In genomic region chr17:17347956-17348871, GRCh38 we compare ENCODE assay signal across 26 cellular contexts. TPM values are rescaled to one million over a fixed set of nuclear protein-coding genes. Genes with fewer than 3 reads are reported as not detected.
DNase-seq lines count a peak whose midpoint lies in the region; ATAC-seq and TF ChIP-seq lines count a peak whose summit lies in the region.
"Had no signal": no experiment of that assay in that cellular context is flagged by ENCODE, and none has a peak within 500 bp of the region (broad histone marks: within the 10 kb centered on the region; RNA-seq: fewer than 3 reads in every experiment).

No MANE protein-coding gene starts in this region.

- no peak overlapping the region for H2AFZ ChIP-seq in SK-N-SH (ENCODE audit: low read depth)
- H2AFZ ChIP-seq: PC-9 had no signal

- CTCF ChIA-PET in SK-N-SH (lab: Yijun Ruan, JAX), result interaction anchor here (1.2 to 2.7 kb wide), 3 partner anchors 8 to 293 kb away, joined by 3 to 11 read pairs (median 5); no protein-coding TSS in a partner anchor

- H3K27ac ChIP-seq in SK-N-SH (ENCODE audit: low read depth in 2 of 2, low read length in 1 of 2), result no peak overlapping the region
- H3K27ac ChIP-seq: 22Rv1; BLaER1 treated with 17β-estradiol and CSF1 and Interleukin-3, amounts not matched to agents 10 nM and 100 nM; KMS-11; PC-9 had no signal

- DNase-seq in SK-N-SH (peak; percentile 14), natural killer cell (no peak), posterior vena cava (ENCODE audit: low spot score) (peak; percentile 76)
- peak; percentile 44 for DNase-seq in natural killer cell treated with Interleukin-12 subunit alpha and Interleukin-12 subunit beta and Interleukin-15 and Interleukin-18, amount 100 ng/mL, for 72 hours (ENCODE audit: low spot score)
- DNase-seq: ACHN, Caco-2, DMS 273 treated with DMSO at 0.1 percent for 48 hours, DMS79 treated with DMSO at 0.1 percent for 48 hours, IMR-90, NCI-H1105, NCI-H146, NCI-H2029, NCI-H226, NCI-H510A treated with DMSO at 0.1 percent for 48 hours, NCI-H748 treated with DMSO at 0.1 percent for 48 hours, PC-9 had no signal

- TF ChIP-seq CTCF in SK-N-SH (IDR thresholded peaks at IDR 0.05) (no peak), natural killer cell (IDR thresholded peaks at IDR 0.05) (no peak)

- H3K4me3 Mint-ChIP-seq in natural killer cell treated with Interleukin-12 subunit alpha and Interleukin-12 subunit beta and Interleukin-15 and Interleukin-18, amount 100 ng/mL, for 72 hours, result no peak overlapping the region
- H3K4me3 Mint-ChIP-seq in natural killer cell, result no peak overlapping the region
- H3K4me3 Mint-ChIP-seq: CD4-positive, alpha-beta memory T cell; H9 had no signal

- H3K4me1 Mint-ChIP-seq in natural killer cell treated with Interleukin-12 subunit alpha and Interleukin-12 subunit beta and Interleukin-15 and Interleukin-18, amount 100 ng/mL, for 72 hours (ENCODE audit: low read depth in 2 of 2), result no peaks in the 10 kb centered on the region
- no peaks in the 10 kb centered on the region for H3K4me1 Mint-ChIP-seq in natural killer cell
- H3K4me1 Mint-ChIP-seq: CD4-positive, alpha-beta memory T cell had no signal

- no peaks in the 10 kb centered on the region for H3K9me3 ChIP-seq in SK-N-SH
- H3K9me3 ChIP-seq: BLaER1 treated with 17β-estradiol and CSF1 and Interleukin-3, amounts not matched to agents 10 nM and 100 nM; Caco-2; SJCRH30 had no signal

- H3K27me3 ChIP-seq in SK-N-SH (ENCODE audit: insufficient read depth), result no peaks in the 10 kb centered on the region
- H3K27me3 ChIP-seq: BLaER1 treated with 17β-estradiol and CSF1 and Interleukin-3, amounts not matched to agents 10 nM and 100 nM; SJCRH30 had no signal

- peaks cover 0 to 21% of the 10 kb centered on the region in 2 experiments; a peak in 1 of 4 replicates for H3K4me1 ChIP-seq in SK-N-SH (ENCODE audit: control insufficient read depth in 1 of 2, insufficient read depth in 2 of 2, low read depth in 1 of 2, low read length in 1 of 2)

- POLR2A ChIA-PET in SK-N-SH (lab: Yijun Ruan, JAX), result no interaction called here

- H3K36me3 Mint-ChIP-seq in natural killer cell treated with Interleukin-12 subunit alpha and Interleukin-12 subunit beta and Interleukin-15 and Interleukin-18, amount 100 ng/mL, for 72 hours, result no peaks in the 10 kb centered on the region
- no peaks in the 10 kb centered on the region for H3K36me3 Mint-ChIP-seq in natural killer cell
- H3K36me3 Mint-ChIP-seq: CD4-positive, alpha-beta memory T cell had no signal

- H3K9me2 ChIP-seq in SK-N-SH, result no peaks in the 10 kb centered on the region

- H3K9ac ChIP-seq in SK-N-SH, result no peak overlapping the region
- H3K9ac ChIP-seq: KMS-11 had no signal

- no peaks in the 10 kb centered on the region for H3K9me3 Mint-ChIP-seq in natural killer cell treated with Interleukin-12 subunit alpha and Interleukin-12 subunit beta and Interleukin-15 and Interleukin-18, amount 100 ng/mL, for 72 hours
- H3K9me3 Mint-ChIP-seq in natural killer cell, result no peaks in the 10 kb centered on the region
- H3K9me3 Mint-ChIP-seq: CD4-positive, alpha-beta memory T cell; H9 had no signal

- no peak for TF ChIP-seq EP300 in SK-N-SH (IDR thresholded peaks at IDR 0.05; ENCODE audit: borderline replicate concordance in 1 of 2, low read depth in 1 of 2, low read length in 1 of 2)

- no peak overlapping the region for H3K4me2 ChIP-seq in SK-N-SH
- H3K4me2 ChIP-seq: BLaER1 treated with 17β-estradiol and CSF1 and Interleukin-3, amounts not matched to agents 10 nM and 100 nM; KMS-11; PC-9 had no signal

- no peak overlapping the region for H3K27ac Mint-ChIP-seq in natural killer cell treated with Interleukin-12 subunit alpha and Interleukin-12 subunit beta and Interleukin-15 and Interleukin-18, amount 100 ng/mL, for 72 hours
- no peak overlapping the region for H3K27ac Mint-ChIP-seq in natural killer cell
- H3K27ac Mint-ChIP-seq: H9 had no signal

- WGBS in SK-N-SH (ENCODE audit: low lambda C conversion rate), result 92% methylated on average over 9 of the region's 10 CpGs

- H4K20me1 ChIP-seq in SK-N-SH (ENCODE audit: insufficient read depth), result no peaks in the 10 kb centered on the region
- H4K20me1 ChIP-seq: BLaER1 treated with 17β-estradiol and CSF1 and Interleukin-3, amounts not matched to agents 10 nM and 100 nM had no signal

- no peak for TF ChIP-seq RAD21 in SK-N-SH (IDR thresholded peaks at IDR 0.05; ENCODE audit: low read length)

- H3K4me3 ChIP-seq in SK-N-SH (ENCODE audit: low read depth in 2 of 2, low read length in 1 of 2), result no peak overlapping the region
- H3K4me3 ChIP-seq: BLaER1 treated with 17β-estradiol and CSF1 and Interleukin-3, amounts not matched to agents 10 nM and 100 nM; PC-9; SJCRH30 had no signal

- no peaks in the 10 kb centered on the region for H3K27me3 Mint-ChIP-seq in natural killer cell treated with Interleukin-12 subunit alpha and Interleukin-12 subunit beta and Interleukin-15 and Interleukin-18, amount 100 ng/mL, for 72 hours
- H3K27me3 Mint-ChIP-seq in natural killer cell (ENCODE audit: low read depth in 2 of 2), result no peaks in the 10 kb centered on the region
- H3K27me3 Mint-ChIP-seq: CD4-positive, alpha-beta memory T cell had no signal

- intact Hi-C loops in natural killer cell (cut with micrococcal nuclease) (no loop called here), posterior vena cava (cut with DNase I) (no loop called here)

- H3F3A ChIP-seq in SK-N-SH (replicated peaks; ENCODE audit: insufficient read depth), result no peaks in the 10 kb centered on the region

- no peaks in the 10 kb centered on the region for H3K79me2 ChIP-seq in SK-N-SH (ENCODE audit: insufficient read depth)

- ATAC-seq in SK-N-SH treated with all-trans-retinoic acid at 6 μM for 48 hours, result no peak
- ATAC-seq in natural killer cell treated with Interleukin-12 subunit alpha and Interleukin-12 subunit beta and Interleukin-15 and Interleukin-18, amount 100 ng/mL, for 72 hours, result no peak
- no peak for ATAC-seq in natural killer cell
- no peak for ATAC-seq in HG03159 (IDR thresholded peaks at IDR 0.05; ENCODE audit: unreplicated experiment)
- ATAC-seq in HG02759 (IDR thresholded peaks at IDR 0.05; ENCODE audit: unreplicated experiment), result no peak
- no peak for ATAC-seq in HG03354 (IDR thresholded peaks at IDR 0.05; ENCODE audit: poor library complexity, severe bottlenecking, unreplicated experiment)

- H3K36me3 ChIP-seq in SK-N-SH (replicated peaks in 1 of 2; ENCODE audit: control insufficient read depth in 1 of 2, insufficient read depth in 2 of 2, low read length in 1 of 2), result no peaks in the 10 kb centered on the region
- H3K36me3 ChIP-seq: BLaER1 treated with 17β-estradiol and CSF1 and Interleukin-3, amounts not matched to agents 10 nM and 100 nM; SJCRH30 had no signal

TF ChIP-seq in SK-N-SH, 30 proteins besides CTCF, POLR2A, EP300 and RAD21 (continues in another document):
- TF ChIP-seq FOXJ3 (CRISPR knock-in tag; IDR thresholded peaks at IDR 0.05), result no peak

TF ChIP-seq in SK-N-SH treated with all-trans-retinoic acid at 6 μM for 48 hours, 23 proteins besides CTCF, POLR2A, EP300 and RAD21:
- TF ChIP-seq TCF4 (CRISPR knock-in tag; IDR thresholded peaks at IDR 0.05; ENCODE audit: borderline replicate concordance), result no peak
- TF ChIP-seq ZFP3 (CRISPR knock-in tag; IDR thresholded peaks at IDR 0.05), result no peak
- no peak for TF ChIP-seq OSR1 (CRISPR knock-in tag; IDR thresholded peaks at IDR 0.05)

RNA-seq across cellular contexts. Expression of gene NT5M, which starts 45.0 kb away (rescaled TPM):
- polyA plus RNA-seq in SK-N-SH (2012; rRNA removed), result 3.3 and 3.9 TPM in 2 replicates
- polyA plus RNA-seq in SK-N-SH (2012; cell fraction: cytosol; rRNA removed), result 1.6 and 2.4 TPM in 2 replicates
- polyA plus RNA-seq in SK-N-SH (2012; cell fraction: nucleus; rRNA removed), result 4.1 and 5.3 TPM in 2 replicates
- 1 to 10 TPM; 2.0 to 4.5 TPM for total RNA-seq in natural killer cell treated with Interleukin-12 subunit alpha and Interleukin-12 subunit beta and Interleukin-15 and Interleukin-18, amount 100 ng/mL, for 72 hours
- total RNA-seq in natural killer cell (1 to 10 TPM; 3.5 to 4.4 (median 4.1) TPM), posterior vena cava (1 to 10 TPM; 2.8 to 3.0 TPM)
